ENCODE assay signal across 1 cellular context in the genomic region with DNA sequence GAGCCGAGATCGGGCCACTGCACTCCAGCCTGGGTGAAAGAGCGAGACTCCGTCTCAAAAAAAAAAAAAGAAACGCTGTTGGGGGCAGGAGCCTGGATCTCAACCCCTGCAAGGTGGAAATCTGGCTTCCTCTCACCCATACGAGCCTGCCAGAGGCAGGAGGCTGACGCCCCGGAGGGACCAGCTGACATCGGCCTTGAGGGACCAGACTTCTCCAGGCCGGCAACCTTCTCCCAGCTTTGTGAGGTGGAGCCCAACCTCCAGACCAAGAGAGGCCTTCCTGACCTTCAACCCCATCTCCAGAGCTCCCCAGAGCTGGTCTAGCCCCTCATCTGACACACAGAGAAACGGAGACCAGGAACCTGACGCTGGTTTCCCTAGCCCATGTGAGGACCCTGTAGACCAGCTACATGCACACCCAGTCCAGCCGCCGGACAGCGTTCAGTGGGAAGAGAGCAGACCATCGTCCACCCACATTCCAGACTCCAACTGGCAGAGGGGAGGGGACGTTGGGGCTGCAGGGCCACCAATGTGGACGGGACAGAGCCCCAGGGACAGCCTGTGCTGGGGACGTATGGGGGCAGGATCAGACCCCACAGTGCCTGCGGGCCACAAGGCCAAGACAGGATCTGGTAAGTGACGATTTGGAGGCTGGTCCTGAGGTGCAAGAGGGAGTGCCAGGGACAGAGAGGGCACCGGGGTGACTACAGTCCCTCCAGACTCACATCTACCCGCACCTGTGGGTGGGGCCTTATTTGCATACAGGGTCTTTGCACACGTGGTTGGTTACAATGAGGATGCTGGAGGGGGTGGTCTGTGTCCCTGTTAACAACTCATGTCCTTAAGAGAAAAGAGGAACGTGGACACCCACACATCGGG.
TF ChIP-seq lines count a peak whose summit lies in the region.

No MANE protein-coding gene starts in this region.

TF ChIP-seq in GM12878, 131 proteins besides CTCF, POLR2A, EP300 and RAD21:
- TF ChIP-seq POLR2AphosphoS5 (IDR thresholded peaks at IDR 0.05; ENCODE audit: low read length) (peak; percentile 35), ZZZ3 (IDR thresholded peaks at IDR 0.05; ENCODE audit: control insufficient read depth, insufficient read length, low read depth) (no peak)
